In the genomic region with DNA sequence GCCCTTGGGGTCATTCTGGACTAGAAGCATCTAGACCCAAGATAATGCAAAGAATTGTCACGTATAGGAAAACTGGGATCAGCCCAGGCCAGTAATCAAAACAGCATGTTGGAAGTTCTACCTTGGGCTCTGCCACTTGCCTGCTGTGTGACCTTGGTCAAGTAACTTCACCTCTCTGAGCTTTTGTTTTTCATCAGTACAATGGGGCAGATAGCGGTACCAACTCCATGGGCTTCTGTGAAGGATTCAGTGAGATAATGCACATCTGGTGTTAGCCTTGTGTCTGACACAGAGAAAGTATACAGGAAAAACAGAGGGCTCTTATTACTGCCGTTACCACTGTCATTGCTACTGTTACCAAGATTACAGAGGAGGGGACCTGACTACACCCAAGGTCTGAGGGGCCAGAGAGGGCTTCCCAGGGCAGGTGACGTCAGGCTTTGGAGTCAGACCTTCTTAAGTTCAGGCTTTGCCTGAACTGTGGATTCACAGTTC, we compare ENCODE assay signal across 10 cellular contexts. TPM values are rescaled to one million over a fixed set of nuclear protein-coding genes. Genes with fewer than 3 reads are reported as not detected.
DNase-seq lines count a peak whose midpoint lies in the region; ATAC-seq and TF ChIP-seq lines count a peak whose summit lies in the region.
"Had no signal": no experiment of that assay in that cellular context is flagged by ENCODE, and none has a peak within 500 bp of the region (broad histone marks: within the 10 kb centered on the region; RNA-seq: fewer than 3 reads in every experiment).

No MANE protein-coding gene starts in this region.

- H3K4me1 ChIP-seq in BLaER1: peaks cover 100% of the 10 kb centered on the region
- no peaks in the 10 kb centered on the region for H3K4me1 ChIP-seq in HEK293 (ENCODE audit: control insufficient read depth, insufficient read depth, low read length)
- H3K4me1 ChIP-seq in lower lobe of right lung: peaks cover 90% of the 10 kb centered on the region
- peaks cover 0 to 9% of the 10 kb centered on the region in 2 donors for H3K4me1 ChIP-seq in uterus

- CTCF ChIA-PET in HEK293 (lab: Yijun Ruan, JAX): no interaction called here
- CTCF ChIA-PET in activated CD8-positive, alpha-beta T cell treated with anti-CD3 and anti-CD28 coated beads, Interleukin-2, amount 10 ng/mL, durations not matched to agents 7 days and 5 days (lab: Charles Lee): interaction anchor here (0.8 to 1.8 kb wide), 5 partner anchors 18 to 228 kb away, joined by 3 to 15 read pairs (median 4); no protein-coding TSS in a partner anchor

- no peaks in the 10 kb centered on the region for H3K27me3 Mint-ChIP-seq in activated CD8-positive, alpha-beta T cell treated with anti-CD3 and anti-CD28 coated beads, Interleukin-2, amount 10 ng/mL, durations not matched to agents 7 days and 5 days (ENCODE audit: low read depth)

- peak overlapping the region; percentile 90 for H3K4me2 ChIP-seq in BLaER1

- H3K27me3 ChIP-seq in BLaER1 (no peaks in the 10 kb centered on the region), lower lobe of right lung (ENCODE audit: low read depth) (no peaks in the 10 kb centered on the region), uterus (no peaks in the 10 kb centered on the region)

- peak overlapping the region; percentile 32 for H3K4me3 ChIP-seq in BLaER1
- no peak overlapping the region for H3K4me3 ChIP-seq in HEK293 (ENCODE audit: low read depth, low read length)
- no peak overlapping the region for H3K4me3 ChIP-seq in lower lobe of right lung
- H3K4me3 ChIP-seq in uterus: no peak overlapping the region

- H3K36me3 Mint-ChIP-seq in activated CD8-positive, alpha-beta T cell treated with anti-CD3 and anti-CD28 coated beads, Interleukin-2, amount 10 ng/mL, durations not matched to agents 7 days and 5 days (ENCODE audit: low read depth): peaks cover 57% of the 10 kb centered on the region

- POLR2A ChIA-PET in HEK293 (lab: Yijun Ruan, JAX): no interaction called here
- POLR2A ChIA-PET in activated CD8-positive, alpha-beta T cell treated with anti-CD3 and anti-CD28 coated beads, Interleukin-2, amount 10 ng/mL, durations not matched to agents 7 days and 5 days (lab: Charles Lee): interaction anchor here (1.0 to 1.6 kb wide), 10 partner anchors 8 to 52 kb away, joined by 3 to 14 read pairs (median 5); no protein-coding TSS in a partner anchor

- peak; percentile 21 for ATAC-seq in activated CD8-positive, alpha-beta T cell treated with anti-CD3 and anti-CD28 coated beads, Interleukin-2, amount 10 ng/mL, durations not matched to agents 7 days and 5 days
- ATAC-seq in lower lobe of right lung (no peak), HG03469 (IDR thresholded peaks at IDR 0.05; ENCODE audit: unreplicated experiment) (no peak), HG03571 (IDR thresholded peaks at IDR 0.05; ENCODE audit: unreplicated experiment) (no peak)

- peaks cover 90% of the 10 kb centered on the region for H3K4me1 Mint-ChIP-seq in activated CD8-positive, alpha-beta T cell treated with anti-CD3 and anti-CD28 coated beads, Interleukin-2, amount 10 ng/mL, durations not matched to agents 7 days and 5 days (ENCODE audit: low read depth)

- peak overlapping the region; percentile 73 for H3K9ac ChIP-seq in BLaER1

- no peaks in the 10 kb centered on the region for H3K9me3 ChIP-seq in BLaER1
- H3K9me3 ChIP-seq in HEK293 (ENCODE audit: control insufficient read depth, insufficient read depth, low read depth, low read length): no peaks in the 10 kb centered on the region
- H3K9me3 ChIP-seq in lower lobe of right lung: no peaks in the 10 kb centered on the region
- H3K9me3 ChIP-seq in uterus: no peaks in the 10 kb centered on the region

- H3K4me3 Mint-ChIP-seq in activated CD8-positive, alpha-beta T cell treated with anti-CD3 and anti-CD28 coated beads, Interleukin-2, amount 10 ng/mL, durations not matched to agents 7 days and 5 days: peak overlapping the region; percentile 75
- H3K4me3 Mint-ChIP-seq: endodermal cell had no signal

- peak overlapping the region; percentile 88 for H3K27ac Mint-ChIP-seq in activated CD8-positive, alpha-beta T cell treated with anti-CD3 and anti-CD28 coated beads, Interleukin-2, amount 10 ng/mL, durations not matched to agents 7 days and 5 days

- TF ChIP-seq CTCF in HEK293 (tag by site-specific recombination; IDR thresholded peaks at IDR 0.05) (no peak), lower lobe of right lung (IDR thresholded peaks at IDR 0.05) (no peak), uterus (IDR thresholded peaks at IDR 0.05) (no peak)

- intact Hi-C loops in lower lobe of right lung (cut with DNase I): no loop called here
- intact Hi-C loops in uterus (cut with DNase I; ENCODE audit: low total_unique reads): no loop called here

- DNase-seq in activated CD8-positive, alpha-beta T cell treated with anti-CD3 and anti-CD28 coated beads, Interleukin-2, amount 10 ng/mL, durations not matched to agents 7 days and 5 days: no peak
- DNase-seq in lower lobe of right lung: no peak
- no peak for DNase-seq in DMS79 (lab: John Stamatoyannopoulos, UW)
- DNase-seq in uterus: no peak
- DNase-seq: endodermal cell, NCI-H69 had no signal

- H3K36me3 ChIP-seq in BLaER1: peaks cover 38% of the 10 kb centered on the region
- peaks cover 0 to 18% of the 10 kb centered on the region in 2 experiments; a peak in 1 of 3 replicates for H3K36me3 ChIP-seq in HEK293 (ENCODE audit: control insufficient read depth in 2 of 2, insufficient read depth in 1 of 2, low read length in 2 of 2)
- peaks cover 6% of the 10 kb centered on the region for H3K36me3 ChIP-seq in lower lobe of right lung
- no peaks in the 10 kb centered on the region for H3K36me3 ChIP-seq in uterus

- H4K20me1 ChIP-seq in BLaER1: peaks cover 100% of the 10 kb centered on the region

- no peaks in the 10 kb centered on the region for H3K9me3 Mint-ChIP-seq in activated CD8-positive, alpha-beta T cell treated with anti-CD3 and anti-CD28 coated beads, Interleukin-2, amount 10 ng/mL, durations not matched to agents 7 days and 5 days (ENCODE audit: insufficient read depth)
- H3K9me3 Mint-ChIP-seq: endodermal cell had no signal

- H3K27ac ChIP-seq in BLaER1: peak overlapping the region; percentile 85
- H3K27ac ChIP-seq in HEK293 (ENCODE audit: extremely low read depth, low read depth, low read length): no peak overlapping the region
- peak overlapping the region; percentile 57 for H3K27ac ChIP-seq in lower lobe of right lung
- H3K27ac ChIP-seq in uterus: no peak overlapping the region

- TF ChIP-seq POLR2A in uterus (IDR thresholded peaks at IDR 0.05): no peak

TF ChIP-seq in HEK293, 187 proteins besides CTCF, POLR2A, EP300 and RAD21:
- TF ChIP-seq ZFHX2 (tag by site-specific recombination; conservative IDR thresholded peaks at IDR 0.05): no peak
- TF ChIP-seq, protein P1, sequence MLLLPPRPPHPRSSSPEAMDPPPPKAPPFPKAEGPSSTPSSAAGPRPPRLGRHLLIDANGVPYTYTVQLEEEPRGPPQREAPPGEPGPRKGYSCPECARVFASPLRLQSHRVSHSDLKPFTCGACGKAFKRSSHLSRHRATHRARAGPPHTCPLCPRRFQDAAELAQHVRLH (tag by site-specific recombination; IDR thresholded peaks at IDR 0.05): peak; percentile 27; the same call in 1 of the 2 replicates

RNA-seq across cellular contexts. Expression of a gene that starts 24.6 kb away (rescaled TPM):
- 10 to 100 TPM; 62.5 to 70.4 TPM for total RNA-seq in activated CD8-positive, alpha-beta T cell treated with anti-CD3 and anti-CD28 coated beads, Interleukin-2, amount 10 ng/mL, durations not matched to agents 7 days and 5 days
- total RNA-seq in lower lobe of right lung (77.4 TPM), uterus (100 to 1,000 TPM in 1 of 4 donors, 10 to 100 TPM in 3; 16.7 to 104 (median 43.6) TPM)

Comparison
In these comparisons a context has a peak if more than half of its experiments do, and no peak if none do; other contexts are left out.
1. H3K27ac ChIP-seq: peak in BLaER1 (single experiment) and lower lobe of right lung (single experiment); none in HEK293 (single experiment) and uterus (0 of 2).